In genomic region chr7:117333168-117333567, GRCh38 we compare ENCODE assay signal across 2 cellular contexts.
TF ChIP-seq lines count a peak whose summit lies in the region.

No MANE protein-coding gene starts in this region.

TF ChIP-seq in GM23338, 12 proteins besides CTCF, POLR2A, EP300 and RAD21 (continued from another document):
- no peak for TF ChIP-seq REST (IDR thresholded peaks at IDR 0.05; ENCODE audit: unreplicated experiment)
- TF ChIP-seq ZNF114 (CRISPR knock-in tag; IDR thresholded peaks at IDR 0.05), result no peak
- TF ChIP-seq ETS1 (IDR thresholded peaks at IDR 0.05), result no peak
- TF ChIP-seq JUNB (IDR thresholded peaks at IDR 0.05; ENCODE audit: unreplicated experiment), result no peak
- no peak for TF ChIP-seq ZNF462 (CRISPR knock-in tag; IDR thresholded peaks at IDR 0.05)
- no peak for TF ChIP-seq EZH2phosphoT487 (IDR thresholded peaks at IDR 0.05; ENCODE audit: unreplicated experiment)
- no peak for TF ChIP-seq NANOG (IDR thresholded peaks at IDR 0.05; ENCODE audit: borderline replicate concordance)
- TF ChIP-seq CREB1 (CRISPR knock-in tag; IDR thresholded peaks at IDR 0.05; ENCODE audit: low read depth), result no peak

TF ChIP-seq in WTC11, 78 proteins besides CTCF, POLR2A, EP300 and RAD21 (continued from another document):
- TF ChIP-seq FOXP4 (CRISPR knock-in tag; IDR thresholded peaks at IDR 0.05) (no peak), ZBTB43 (CRISPR knock-in tag; IDR thresholded peaks at IDR 0.05) (no peak), HMGA2 (CRISPR knock-in tag; IDR thresholded peaks at IDR 0.05) (no peak), ZMAT4 (CRISPR knock-in tag; IDR thresholded peaks at IDR 0.05) (no peak), E2F5 (CRISPR knock-in tag; IDR thresholded peaks at IDR 0.05) (no peak), ZBTB21 (CRISPR knock-in tag; IDR thresholded peaks at IDR 0.05; ENCODE audit: borderline replicate concordance) (no peak), ERG (CRISPR knock-in tag; IDR thresholded peaks at IDR 0.05) (no peak), ZNF396 (CRISPR knock-in tag; IDR thresholded peaks at IDR 0.05; ENCODE audit: borderline replicate concordance) (no peak), ZNF138 (CRISPR knock-in tag; conservative IDR thresholded peaks at IDR 0.05) (no peak), ARID4B (CRISPR knock-in tag; IDR thresholded peaks at IDR 0.05; ENCODE audit: borderline replicate concordance) (no peak), ZNF121 (CRISPR knock-in tag; IDR thresholded peaks at IDR 0.05) (no peak), NR1H2 (CRISPR knock-in tag; IDR thresholded peaks at IDR 0.05) (no peak), KAT7 (CRISPR knock-in tag; IDR thresholded peaks at IDR 0.05; ENCODE audit: borderline replicate concordance) (no peak), ATF6 (CRISPR knock-in tag; IDR thresholded peaks at IDR 0.05) (no peak)
TF ChIP-seq in WTC11: peak in this region for 0.
